In the genomic region with DNA sequence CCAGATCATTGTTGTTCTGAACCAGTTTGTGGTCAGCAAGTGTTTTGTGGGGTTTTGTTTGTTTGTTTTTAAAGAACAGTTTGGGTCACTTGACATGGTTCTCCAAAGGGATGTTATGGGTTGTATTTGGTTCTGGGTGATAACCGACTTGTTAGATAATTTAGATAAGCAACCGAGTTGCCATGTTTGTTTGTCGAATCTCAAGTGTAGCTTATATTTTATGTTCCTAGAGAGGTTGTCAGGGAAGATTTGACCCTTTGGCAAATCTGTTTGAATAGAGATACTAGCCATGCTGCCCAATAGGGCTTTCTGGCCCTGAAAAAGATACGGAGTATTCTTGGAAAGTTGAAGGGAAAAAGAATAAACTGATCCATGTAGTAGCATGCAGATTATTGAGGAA, we compare ENCODE assay signal across 1 cellular context.
TF ChIP-seq lines count a peak whose summit lies in the region.

No MANE protein-coding gene starts in this region.

TF ChIP-seq in GM23338, 12 proteins besides CTCF, POLR2A, EP300 and RAD21 (continued from another document):
- TF ChIP-seq, protein P1, sequence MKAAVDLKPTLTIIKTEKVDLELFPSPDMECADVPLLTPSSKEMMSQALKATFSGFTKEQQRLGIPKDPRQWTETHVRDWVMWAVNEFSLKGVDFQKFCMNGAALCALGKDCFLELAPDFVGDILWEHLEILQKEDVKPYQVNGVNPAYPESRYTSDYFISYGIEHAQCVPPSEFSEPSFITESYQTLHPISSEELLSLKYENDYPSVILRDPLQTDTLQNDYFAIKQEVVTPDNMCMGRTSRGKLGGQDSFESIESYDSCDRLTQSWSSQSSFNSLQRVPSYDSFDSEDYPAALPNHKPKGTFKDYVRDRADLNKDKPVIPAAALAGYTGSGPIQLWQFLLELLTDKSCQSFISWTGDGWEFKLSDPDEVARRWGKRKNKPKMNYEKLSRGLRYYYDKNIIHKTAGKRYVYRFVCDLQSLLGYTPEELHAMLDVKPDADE (IDR thresholded peaks at IDR 0.05), result no peak
- TF ChIP-seq EZH2 (IDR thresholded peaks at IDR 0.05; ENCODE audit: low read depth, unreplicated experiment) (no peak), ZNF114 (CRISPR knock-in tag; IDR thresholded peaks at IDR 0.05) (no peak), POLR2AphosphoS5 (IDR thresholded peaks at IDR 0.05; ENCODE audit: low read depth) (no peak), NANOG (IDR thresholded peaks at IDR 0.05; ENCODE audit: borderline replicate concordance) (no peak), ZNF331 (CRISPR knock-in tag; IDR thresholded peaks at IDR 0.05; ENCODE audit: low read depth) (no peak)
- TF ChIP-seq, protein P2, sequence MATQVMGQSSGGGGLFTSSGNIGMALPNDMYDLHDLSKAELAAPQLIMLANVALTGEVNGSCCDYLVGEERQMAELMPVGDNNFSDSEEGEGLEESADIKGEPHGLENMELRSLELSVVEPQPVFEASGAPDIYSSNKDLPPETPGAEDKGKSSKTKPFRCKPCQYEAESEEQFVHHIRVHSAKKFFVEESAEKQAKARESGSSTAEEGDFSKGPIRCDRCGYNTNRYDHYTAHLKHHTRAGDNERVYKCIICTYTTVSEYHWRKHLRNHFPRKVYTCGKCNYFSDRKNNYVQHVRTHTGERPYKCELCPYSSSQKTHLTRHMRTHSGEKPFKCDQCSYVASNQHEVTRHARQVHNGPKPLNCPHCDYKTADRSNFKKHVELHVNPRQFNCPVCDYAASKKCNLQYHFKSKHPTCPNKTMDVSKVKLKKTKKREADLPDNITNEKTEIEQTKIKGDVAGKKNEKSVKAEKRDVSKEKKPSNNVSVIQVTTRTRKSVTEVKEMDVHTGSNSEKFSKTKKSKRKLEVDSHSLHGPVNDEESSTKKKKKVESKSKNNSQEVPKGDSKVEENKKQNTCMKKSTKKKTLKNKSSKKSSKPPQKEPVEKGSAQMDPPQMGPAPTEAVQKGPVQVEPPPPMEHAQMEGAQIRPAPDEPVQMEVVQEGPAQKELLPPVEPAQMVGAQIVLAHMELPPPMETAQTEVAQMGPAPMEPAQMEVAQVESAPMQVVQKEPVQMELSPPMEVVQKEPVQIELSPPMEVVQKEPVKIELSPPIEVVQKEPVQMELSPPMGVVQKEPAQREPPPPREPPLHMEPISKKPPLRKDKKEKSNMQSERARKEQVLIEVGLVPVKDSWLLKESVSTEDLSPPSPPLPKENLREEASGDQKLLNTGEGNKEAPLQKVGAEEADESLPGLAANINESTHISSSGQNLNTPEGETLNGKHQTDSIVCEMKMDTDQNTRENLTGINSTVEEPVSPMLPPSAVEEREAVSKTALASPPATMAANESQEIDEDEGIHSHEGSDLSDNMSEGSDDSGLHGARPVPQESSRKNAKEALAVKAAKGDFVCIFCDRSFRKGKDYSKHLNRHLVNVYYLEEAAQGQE (IDR thresholded peaks at IDR 0.05; ENCODE audit: unreplicated experiment), result no peak
- TF ChIP-seq, protein P3, sequence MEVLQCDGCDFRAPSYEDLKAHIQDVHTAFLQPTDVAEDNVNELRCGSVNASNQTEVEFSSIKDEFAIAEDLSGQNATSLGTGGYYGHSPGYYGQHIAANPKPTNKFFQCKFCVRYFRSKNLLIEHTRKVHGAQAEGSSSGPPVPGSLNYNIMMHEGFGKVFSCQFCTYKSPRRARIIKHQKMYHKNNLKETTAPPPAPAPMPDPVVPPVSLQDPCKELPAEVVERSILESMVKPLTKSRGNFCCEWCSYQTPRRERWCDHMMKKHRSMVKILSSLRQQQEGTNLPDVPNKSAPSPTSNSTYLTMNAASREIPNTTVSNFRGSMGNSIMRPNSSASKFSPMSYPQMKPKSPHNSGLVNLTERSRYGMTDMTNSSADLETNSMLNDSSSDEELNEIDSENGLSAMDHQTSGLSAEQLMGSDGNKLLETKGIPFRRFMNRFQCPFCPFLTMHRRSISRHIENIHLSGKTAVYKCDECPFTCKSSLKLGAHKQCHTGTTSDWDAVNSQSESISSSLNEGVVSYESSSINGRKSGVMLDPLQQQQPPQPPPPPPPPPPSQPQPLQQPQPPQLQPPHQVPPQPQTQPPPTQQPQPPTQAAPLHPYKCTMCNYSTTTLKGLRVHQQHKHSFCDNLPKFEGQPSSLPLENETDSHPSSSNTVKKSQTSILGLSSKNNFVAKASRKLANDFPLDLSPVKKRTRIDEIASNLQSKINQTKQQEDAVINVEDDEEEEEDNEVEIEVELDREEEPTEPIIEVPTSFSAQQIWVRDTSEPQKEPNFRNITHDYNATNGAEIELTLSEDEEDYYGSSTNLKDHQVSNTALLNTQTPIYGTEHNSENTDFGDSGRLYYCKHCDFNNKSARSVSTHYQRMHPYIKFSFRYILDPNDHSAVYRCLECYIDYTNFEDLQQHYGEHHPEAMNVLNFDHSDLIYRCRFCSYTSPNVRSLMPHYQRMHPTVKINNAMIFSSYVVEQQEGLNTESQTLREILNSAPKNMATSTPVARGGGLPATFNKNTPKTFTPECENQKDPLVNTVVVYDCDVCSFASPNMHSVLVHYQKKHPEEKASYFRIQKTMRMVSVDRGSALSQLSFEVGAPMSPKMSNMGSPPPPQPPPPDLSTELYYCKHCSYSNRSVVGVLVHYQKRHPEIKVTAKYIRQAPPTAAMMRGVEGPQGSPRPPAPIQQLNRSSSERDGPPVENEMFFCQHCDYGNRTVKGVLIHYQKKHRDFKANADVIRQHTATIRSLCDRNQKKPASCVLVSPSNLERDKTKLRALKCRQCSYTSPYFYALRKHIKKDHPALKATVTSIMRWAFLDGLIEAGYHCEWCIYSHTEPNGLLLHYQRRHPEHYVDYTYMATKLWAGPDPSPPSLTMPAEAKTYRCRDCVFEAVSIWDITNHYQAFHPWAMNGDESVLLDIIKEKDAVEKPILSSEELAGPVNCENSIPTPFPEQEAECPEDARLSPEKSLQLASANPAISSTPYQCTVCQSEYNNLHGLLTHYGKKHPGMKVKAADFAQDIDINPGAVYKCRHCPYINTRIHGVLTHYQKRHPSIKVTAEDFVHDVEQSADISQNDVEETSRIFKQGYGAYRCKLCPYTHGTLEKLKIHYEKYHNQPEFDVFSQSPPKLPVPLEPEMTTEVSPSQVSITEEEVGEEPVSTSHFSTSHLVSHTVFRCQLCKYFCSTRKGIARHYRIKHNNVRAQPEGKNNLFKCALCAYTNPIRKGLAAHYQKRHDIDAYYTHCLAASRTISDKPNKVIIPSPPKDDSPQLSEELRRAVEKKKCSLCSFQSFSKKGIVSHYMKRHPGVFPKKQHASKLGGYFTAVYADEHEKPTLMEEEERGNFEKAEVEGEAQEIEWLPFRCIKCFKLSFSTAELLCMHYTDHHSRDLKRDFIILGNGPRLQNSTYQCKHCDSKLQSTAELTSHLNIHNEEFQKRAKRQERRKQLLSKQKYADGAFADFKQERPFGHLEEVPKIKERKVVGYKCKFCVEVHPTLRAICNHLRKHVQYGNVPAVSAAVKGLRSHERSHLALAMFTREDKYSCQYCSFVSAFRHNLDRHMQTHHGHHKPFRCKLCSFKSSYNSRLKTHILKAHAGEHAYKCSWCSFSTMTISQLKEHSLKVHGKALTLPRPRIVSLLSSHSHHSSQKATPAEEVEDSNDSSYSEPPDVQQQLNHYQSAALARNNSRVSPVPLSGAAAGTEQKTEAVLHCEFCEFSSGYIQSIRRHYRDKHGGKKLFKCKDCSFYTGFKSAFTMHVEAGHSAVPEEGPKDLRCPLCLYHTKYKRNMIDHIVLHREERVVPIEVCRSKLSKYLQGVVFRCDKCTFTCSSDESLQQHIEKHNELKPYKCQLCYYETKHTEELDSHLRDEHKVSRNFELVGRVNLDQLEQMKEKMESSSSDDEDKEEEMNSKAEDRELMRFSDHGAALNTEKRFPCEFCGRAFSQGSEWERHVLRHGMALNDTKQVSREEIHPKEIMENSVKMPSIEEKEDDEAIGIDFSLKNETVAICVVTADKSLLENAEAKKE (CRISPR knock-in tag; IDR thresholded peaks at IDR 0.05), result no peak
